Comparison of ENCODE assay signal across 33 cellular contexts in genomic region chr19:39182174-39182505, GRCh38. TPM values are rescaled to one million over a fixed set of nuclear protein-coding genes. Genes with fewer than 3 reads are reported as not detected.
A peak's percentile ranks its signal among the peaks of the same experiment; 100 is the strongest.
DNase-seq lines count a peak whose midpoint lies in the region; ATAC-seq and TF ChIP-seq lines count a peak whose summit lies in the region.
"Had no signal": no experiment of that assay in that cellular context is flagged by ENCODE, and none has a peak within 500 bp of the region (broad histone marks: within the 10 kb centered on the region; RNA-seq: fewer than 3 reads in every experiment).

No MANE protein-coding gene starts in this region.

- H3K9me3 Mint-ChIP-seq in CD4-positive, CD25-positive, alpha-beta regulatory T cell: peaks cover 0 to 2% (median 0%) of the 10 kb centered on the region in 7 donors
- peaks cover 4% of the 10 kb centered on the region for H3K9me3 Mint-ChIP-seq in progenitor cell of endocrine pancreas (ENCODE audit: low read depth)
- H3K9me3 Mint-ChIP-seq: activated CD4-positive, alpha-beta memory T cell treated with anti-CD3 and anti-CD28 coated beads, Interleukin-2, amount 10 ng/mL, durations not matched to agents 7 days and 5 days; activated naive CD4-positive, alpha-beta T cell treated with anti-CD3 and anti-CD28 coated beads, Interleukin-2, amount 10 ng/mL, durations not matched to agents 7 days and 5 days; activated T-helper 1 cell treated with anti-CD3 and anti-CD28 coated beads, Interleukin-12 subunit alpha, Interleukin-12 subunit beta, Interleukin-2, Interleukin-4 antibody, amounts not matched to agents 30 ng/mL and 10 ng/mL and 1 ng/mL, durations not matched to agents 14 hours and 24 hours and 36 hours; naive B cell had no signal

- intact Hi-C loops in stomach (cut with DNase I; ENCODE audit: low total_unique reads): no loop called here
- intact Hi-C loops in tibial artery (cut with DNase I; ENCODE audit: low total_unique reads): no loop called here

- H3K4me1 ChIP-seq in CD4-positive, CD25-positive, alpha-beta regulatory T cell (ENCODE audit: control insufficient read depth, insufficient read depth, low read length, poor library complexity, severe bottlenecking): no peaks in the 10 kb centered on the region
- H3K4me1 ChIP-seq in RWPE2 (ENCODE audit: insufficient read depth, poor library complexity, severe bottlenecking): no peaks in the 10 kb centered on the region
- peaks cover 0 to 2% (median under 1%) of the 10 kb centered on the region in 4 donors for H3K4me1 ChIP-seq in stomach
- no peaks in the 10 kb centered on the region for H3K4me1 ChIP-seq in tibial artery
- H3K4me1 ChIP-seq: adrenal gland had no signal

- TF ChIP-seq CTCF in RWPE2 (IDR thresholded peaks at IDR 0.05; ENCODE audit: poor library complexity, severe bottlenecking) (no peak), foreskin fibroblast (IDR thresholded peaks at IDR 0.05; ENCODE audit: low read depth, low read length) (no peak), progenitor cell of endocrine pancreas (IDR thresholded peaks at IDR 0.05; ENCODE audit: unreplicated experiment) (no peak), stomach (IDR thresholded peaks at IDR 0.05) (no peak), tibial artery (IDR thresholded peaks at IDR 0.05) (no peak)

- no peak for TF ChIP-seq EP300 in stomach (IDR thresholded peaks at IDR 0.05)

- H3K36me3 Mint-ChIP-seq in CD4-positive, CD25-positive, alpha-beta regulatory T cell: no peaks in the 10 kb centered on the region
- peaks cover 14% of the 10 kb centered on the region for H3K36me3 Mint-ChIP-seq in progenitor cell of endocrine pancreas (ENCODE audit: insufficient read depth)

- no peaks in the 10 kb centered on the region for H3K27me3 ChIP-seq in CD4-positive, CD25-positive, alpha-beta regulatory T cell (ENCODE audit: control insufficient read depth, insufficient read depth, low read length)
- H3K27me3 ChIP-seq in RWPE2 (ENCODE audit: insufficient read depth, poor library complexity, severe bottlenecking) (no peaks in the 10 kb centered on the region), stomach (no peaks in the 10 kb centered on the region), tibial artery (no peaks in the 10 kb centered on the region)
- H3K27me3 ChIP-seq: adrenal gland, body of pancreas had no signal

- no peak overlapping the region for H3K4me3 Mint-ChIP-seq in CD4-positive, CD25-positive, alpha-beta regulatory T cell
- H3K4me3 Mint-ChIP-seq in progenitor cell of endocrine pancreas (ENCODE audit: low read depth): peak overlapping the region; percentile 19
- H3K4me3 Mint-ChIP-seq: activated CD4-positive, alpha-beta memory T cell treated with anti-CD3 and anti-CD28 coated beads, Interleukin-2, amount 10 ng/mL, durations not matched to agents 7 days and 5 days; activated naive CD4-positive, alpha-beta T cell treated with anti-CD3 and anti-CD28 coated beads, Interleukin-2, amount 10 ng/mL, durations not matched to agents 7 days and 5 days; activated T-helper 1 cell treated with anti-CD3 and anti-CD28 coated beads, Interleukin-12 subunit alpha, Interleukin-12 subunit beta, Interleukin-2, Interleukin-4 antibody, amounts not matched to agents 30 ng/mL and 10 ng/mL and 1 ng/mL, durations not matched to agents 14 hours and 24 hours and 36 hours; naive B cell had no signal

- H3K27ac Mint-ChIP-seq in CD4-positive, CD25-positive, alpha-beta regulatory T cell: peak overlapping the region in 2 of 3 donors; percentile 20 to 44
- peak overlapping the region; percentile 87 for H3K27ac Mint-ChIP-seq in progenitor cell of endocrine pancreas
- H3K27ac Mint-ChIP-seq: activated CD4-positive, alpha-beta memory T cell treated with anti-CD3 and anti-CD28 coated beads, Interleukin-2, amount 10 ng/mL, durations not matched to agents 7 days and 5 days; activated naive CD4-positive, alpha-beta T cell treated with anti-CD3 and anti-CD28 coated beads, Interleukin-2, amount 10 ng/mL, durations not matched to agents 7 days and 5 days; activated T-helper 1 cell treated with anti-CD3 and anti-CD28 coated beads, Interleukin-12 subunit alpha, Interleukin-12 subunit beta, Interleukin-2, Interleukin-4 antibody, amounts not matched to agents 30 ng/mL and 10 ng/mL and 1 ng/mL, durations not matched to agents 14 hours and 24 hours and 36 hours had no signal

- H3K4me3 ChIP-seq in CD4-positive, CD25-positive, alpha-beta regulatory T cell (ENCODE audit: low read depth, low read length): no peak overlapping the region
- no peak overlapping the region for H3K4me3 ChIP-seq in RWPE2 (ENCODE audit: severe bottlenecking)
- no peak overlapping the region for H3K4me3 ChIP-seq in foreskin fibroblast (ENCODE audit: low read depth in 1 of 2, low read length in 2 of 2)
- H3K4me3 ChIP-seq in stomach: no peak overlapping the region
- no peak overlapping the region for H3K4me3 ChIP-seq in tibial artery
- H3K4me3 ChIP-seq: adrenal gland, body of pancreas had no signal

- no peak for TF ChIP-seq POLR2A in stomach (IDR thresholded peaks at IDR 0.05)

- no peak for DNase-seq in CD4-positive, CD25-positive, alpha-beta regulatory T cell
- DNase-seq in RWPE2 (ENCODE audit: low spot score) (no peak), foreskin fibroblast (peak; percentile 14 to 55), progenitor cell of endocrine pancreas (ENCODE audit: low spot score, unreplicated experiment) (no peak), stomach (no peak), tibial artery (no peak), epidermal melanocyte (ENCODE audit: insufficient read length, low spot score) (no peak)
- DNase-seq: activated CD4-positive, alpha-beta memory T cell treated with anti-CD3 and anti-CD28 coated beads, Interleukin-2, amount 10 ng/mL, durations not matched to agents 7 days and 5 days; activated CD4-positive, CD25-positive, alpha-beta regulatory T cell treated with anti-CD3 and anti-CD28 coated beads, Interleukin-2, amount 50 U/mL, for 72 hours; activated CD8-positive, alpha-beta memory T cell treated with anti-CD3 and anti-CD28 coated beads, Interleukin-2, amount 50 U/mL, for 4 hours; activated naive CD4-positive, alpha-beta T cell treated with anti-CD3 and anti-CD28 coated beads, Interleukin-2, amount 10 ng/mL, durations not matched to agents 7 days and 5 days; adrenal gland; body of pancreas; C1 segment of cervical spinal cord; COR-L47; GDM1; H7; left ventricle myocardium superior; midbrain; naive B cell; NCI-H1417 treated with DMSO at 0.1 percent for 48 hours; NCI-H2029 treated with DMSO at 0.1 percent for 48 hours; NCI-H526 treated with DMSO at 0.1 percent for 48 hours; nucleus accumbens; SHP77 treated with DMSO at 0.1 percent for 48 hours; stimulated activated CD4-positive, alpha-beta T cell treated with anti-CD3 and anti-CD28 coated beads, Interleukin-15, amount 100 ng/mL, for 24 hours; stimulated activated CD4-positive, alpha-beta T cell treated with anti-CD3 and anti-CD28 coated beads, Interleukin-4, amount 100 ng/mL, for 4 hours had no signal

- WGBS in stomach, 5 donors: 79 to 84% (median 82%) methylated on average over 4 of the region's 4 CpGs

- H3K4me1 Mint-ChIP-seq in CD4-positive, CD25-positive, alpha-beta regulatory T cell: peaks cover 0 to under 1% (median 0%) of the 10 kb centered on the region in 4 donors
- H3K4me1 Mint-ChIP-seq in progenitor cell of endocrine pancreas (ENCODE audit: low read depth): peaks cover 9% of the 10 kb centered on the region
- H3K4me1 Mint-ChIP-seq: activated CD4-positive, alpha-beta memory T cell treated with anti-CD3 and anti-CD28 coated beads, Interleukin-2, amount 10 ng/mL, durations not matched to agents 7 days and 5 days; activated naive CD4-positive, alpha-beta T cell treated with anti-CD3 and anti-CD28 coated beads, Interleukin-2, amount 10 ng/mL, durations not matched to agents 7 days and 5 days had no signal

- no peaks in the 10 kb centered on the region for H3K9me3 ChIP-seq in CD4-positive, CD25-positive, alpha-beta regulatory T cell (ENCODE audit: control insufficient read depth in 2 of 2, low read length in 2 of 2)
- H3K9me3 ChIP-seq in RWPE2 (ENCODE audit: severe bottlenecking) (no peaks in the 10 kb centered on the region), stomach (peaks cover 0 to 6% (median 0%) of the 10 kb centered on the region in 4 donors), tibial artery (no peaks in the 10 kb centered on the region)
- H3K9me3 ChIP-seq: adrenal gland, body of pancreas had no signal

- ATAC-seq in CD4-positive, CD25-positive, alpha-beta regulatory T cell (ENCODE audit: low read depth in 2 of 2): no peak
- 0 out of 3 replicates have a peak, but pooled peaks have one; percentile 28 for ATAC-seq in RWPE2 (ENCODE audit: low read depth)
- ATAC-seq: body of pancreas, left ventricle myocardium superior had no signal

- no peak overlapping the region for H3K27ac ChIP-seq in CD4-positive, CD25-positive, alpha-beta regulatory T cell (ENCODE audit: insufficient read depth, low read length, poor library complexity, severe bottlenecking)
- H3K27ac ChIP-seq in RWPE2 (ENCODE audit: poor library complexity, severe bottlenecking): no peak overlapping the region
- H3K27ac ChIP-seq in stomach: no peak overlapping the region
- H3K27ac ChIP-seq in tibial artery: no peak overlapping the region
- H3K27ac ChIP-seq: adrenal gland, body of pancreas, epithelial cell of prostate had no signal

- no peaks in the 10 kb centered on the region for H3K36me3 ChIP-seq in CD4-positive, CD25-positive, alpha-beta regulatory T cell (ENCODE audit: control insufficient read depth, insufficient read depth, low read length)
- H3K36me3 ChIP-seq in RWPE2 (ENCODE audit: low read depth) (peaks cover 10% of the 10 kb centered on the region; the same call in 1 of the 2 replicates), stomach (peaks cover 17 to 41% (median 40%) of the 10 kb centered on the region in 4 donors), tibial artery (peaks cover 15 to 38% (median 26%) of the 10 kb centered on the region in 3 donors)

- H3K27me3 Mint-ChIP-seq in CD4-positive, CD25-positive, alpha-beta regulatory T cell: no peaks in the 10 kb centered on the region
- H3K27me3 Mint-ChIP-seq in progenitor cell of endocrine pancreas: no peaks in the 10 kb centered on the region
- H3K27me3 Mint-ChIP-seq: activated CD4-positive, alpha-beta memory T cell treated with anti-CD3 and anti-CD28 coated beads, Interleukin-2, amount 10 ng/mL, durations not matched to agents 7 days and 5 days had no signal

RNA-seq across cellular contexts. Expression of gene NCCRP1, which starts 14.6 kb away (rescaled TPM):
- not detected for total RNA-seq in CD4-positive, CD25-positive, alpha-beta regulatory T cell
- polyA plus RNA-seq in CD4-positive, CD25-positive, alpha-beta regulatory T cell: not detected
- total RNA-seq in progenitor cell of endocrine pancreas (0.89 and 0.93 TPM in 2 replicates), stomach (not detected)
- polyA plus RNA-seq in stomach: 10 to 100 TPM in 1 of 3 donors, under 1 TPM in 1, not detected in 1; 0.37 to 40.6 TPM
- total RNA-seq: activated CD4-positive, alpha-beta memory T cell treated with anti-CD3 and anti-CD28 coated beads, Interleukin-2, amount 10 ng/mL, durations not matched to agents 7 days and 5 days; activated T-helper 1 cell treated with anti-CD3 and anti-CD28 coated beads, Interleukin-12 subunit alpha, Interleukin-12 subunit beta, Interleukin-2, Interleukin-4 antibody, amounts not matched to agents 30 ng/mL and 10 ng/mL and 1 ng/mL, durations not matched to agents 14 hours and 24 hours and 36 hours; chondrocyte; fibroblast of villous mesenchyme; H7; left ventricle myocardium superior; T-helper 2 cell treated with Interferon-gamma antibody and Interleukin-4, amounts not matched to agents 100 ng/mL and 5 ng/mL, for 36 hours had no signal

RNA-seq across cellular contexts. Expression of gene SYCN, which starts 21.9 kb away (rescaled TPM):
- total RNA-seq in CD4-positive, CD25-positive, alpha-beta regulatory T cell: not detected
- not detected for polyA plus RNA-seq in CD4-positive, CD25-positive, alpha-beta regulatory T cell
- total RNA-seq in progenitor cell of endocrine pancreas (not detected in 2 replicates), stomach (not detected)
- polyA plus RNA-seq in stomach: 1 to 10 TPM in 1 of 3 donors, under 1 TPM in 1, not detected in 1; 0.65 to 1.9 TPM
- total RNA-seq: activated CD4-positive, alpha-beta memory T cell treated with anti-CD3 and anti-CD28 coated beads, Interleukin-2, amount 10 ng/mL, durations not matched to agents 7 days and 5 days; activated T-helper 1 cell treated with anti-CD3 and anti-CD28 coated beads, Interleukin-12 subunit alpha, Interleukin-12 subunit beta, Interleukin-2, Interleukin-4 antibody, amounts not matched to agents 30 ng/mL and 10 ng/mL and 1 ng/mL, durations not matched to agents 14 hours and 24 hours and 36 hours; chondrocyte; fibroblast of villous mesenchyme; H7; left ventricle myocardium superior; T-helper 2 cell treated with Interferon-gamma antibody and Interleukin-4, amounts not matched to agents 100 ng/mL and 5 ng/mL, for 36 hours; urinary bladder had no signal
- polyA plus RNA-seq: adrenal gland, urinary bladder had no signal

RNA-seq across cellular contexts. Expression of gene PAK4, which starts 56.6 kb away (rescaled TPM):
- total RNA-seq in CD4-positive, CD25-positive, alpha-beta regulatory T cell: 10.9 TPM
- 1 to 10 TPM in 3 of 4 donors, under 1 TPM in 1; 0.87 to 2.0 (median 1.5) TPM for polyA plus RNA-seq in CD4-positive, CD25-positive, alpha-beta regulatory T cell
- total RNA-seq in progenitor cell of endocrine pancreas (73.9 and 75.8 TPM in 2 replicates), stomach (10 to 100 TPM in 3 of 5 donors, 1 to 10 TPM in 2; 4.2 to 80.4 (median 35.6) TPM)
- polyA plus RNA-seq in stomach: 10 to 100 TPM; 20.8 to 24.5 (median 24.3) TPM

Comparison
In these comparisons a context has a peak if more than half of its experiments do, and no peak if none do; other contexts are left out.
1. DNase-seq: peak in foreskin fibroblast (2 of 2); none in CD4-positive, CD25-positive, alpha-beta regulatory T cell (0 of 3), RWPE2 (single experiment), progenitor cell of endocrine pancreas (single experiment), stomach (single experiment), tibial artery (0 of 2) and epidermal melanocyte (single experiment).